Comparison of ENCODE assay signal across 14 cellular contexts in the genomic region with DNA sequence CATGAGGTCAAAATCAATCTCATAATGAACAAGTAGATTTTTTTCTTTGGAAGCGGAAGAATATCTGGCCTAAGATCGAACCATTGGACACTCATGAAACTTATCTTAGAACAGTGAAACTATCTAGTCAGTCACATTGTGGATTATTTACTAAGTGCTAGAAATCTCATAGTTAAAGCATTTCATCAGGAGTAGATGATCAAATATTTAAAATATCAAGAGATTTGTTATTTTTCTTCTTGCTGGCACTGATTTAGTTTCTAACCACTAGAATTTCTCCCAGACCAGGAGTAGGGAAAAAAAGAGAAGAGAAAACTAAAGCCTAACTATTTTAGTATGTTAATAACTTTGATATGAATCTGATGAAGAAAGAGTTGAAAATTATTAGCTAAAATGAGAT.
"Had no signal": no experiment of that assay in that cellular context is flagged by ENCODE, and none has a peak within 500 bp of the region (broad histone marks: within the 10 kb centered on the region; RNA-seq: fewer than 3 reads in every experiment).

No MANE protein-coding gene starts in this region.

- H3K9me3 ChIP-seq: upper lobe of right lung had no signal

- H3K27me3 ChIP-seq: cardiac muscle cell, dorsolateral prefrontal cortex, upper lobe of right lung had no signal

- H3K27ac ChIP-seq: cardiac muscle cell, dorsolateral prefrontal cortex, upper lobe of right lung had no signal

- H3K4me3 ChIP-seq: cardiac muscle cell, dorsolateral prefrontal cortex, upper lobe of right lung had no signal

- DNase-seq: activated CD4-positive, alpha-beta T cell treated with anti-CD3 and anti-CD28 coated beads, Interleukin-2, amount 10 ng/mL, durations not matched to agents 7 days and 5 days; activated CD8-positive, alpha-beta memory T cell treated with anti-CD3 and anti-CD28 coated beads for 24 hours; activated naive CD4-positive, alpha-beta T cell; activated naive CD8-positive, alpha-beta T cell treated with anti-CD3 and anti-CD28 coated beads, Interleukin-2, amount 10 ng/mL, durations not matched to agents 7 days and 5 days; aorta; dorsolateral prefrontal cortex; hippocampal formation; kidney; left ventricle myocardium superior; upper lobe of right lung had no signal

- H3K4me1 ChIP-seq: upper lobe of right lung had no signal

- H3K36me3 Mint-ChIP-seq: memory B cell had no signal

- H3K4me3 Mint-ChIP-seq: activated CD4-positive, alpha-beta T cell treated with anti-CD3 and anti-CD28 coated beads, Interleukin-2, amount 10 ng/mL, durations not matched to agents 7 days and 5 days; activated naive CD8-positive, alpha-beta T cell treated with anti-CD3 and anti-CD28 coated beads, Interleukin-2, amount 10 ng/mL, durations not matched to agents 7 days and 5 days; activated T-helper 1 cell treated with anti-CD3 and anti-CD28 coated beads, Interleukin-12 subunit alpha, Interleukin-12 subunit beta, Interleukin-2, Interleukin-4 antibody, amounts not matched to agents 30 ng/mL and 10 ng/mL and 1 ng/mL, durations not matched to agents 14 hours and 24 hours and 36 hours; memory B cell; stimulated activated naive CD8-positive, alpha-beta T cell treated with anti-CD3 and anti-CD28 coated beads, Interleukin-15, Interleukin-2, amounts not matched to agents 100 ng/mL and 50 ng/mL, for 24 hours had no signal

- H3K27ac Mint-ChIP-seq: activated CD4-positive, alpha-beta T cell treated with anti-CD3 and anti-CD28 coated beads, Interleukin-2, amount 10 ng/mL, durations not matched to agents 7 days and 5 days; activated naive CD8-positive, alpha-beta T cell treated with anti-CD3 and anti-CD28 coated beads, Interleukin-2, amount 10 ng/mL, durations not matched to agents 7 days and 5 days; activated T-helper 1 cell treated with anti-CD3 and anti-CD28 coated beads, Interleukin-12 subunit alpha, Interleukin-12 subunit beta, Interleukin-2, Interleukin-4 antibody, amounts not matched to agents 30 ng/mL and 10 ng/mL and 1 ng/mL, durations not matched to agents 14 hours and 24 hours and 36 hours; memory B cell; stimulated activated naive CD8-positive, alpha-beta T cell treated with anti-CD3 and anti-CD28 coated beads, Interleukin-15, Interleukin-2, amounts not matched to agents 100 ng/mL and 50 ng/mL, for 24 hours had no signal

- H3K9me3 Mint-ChIP-seq: activated CD4-positive, alpha-beta T cell treated with anti-CD3 and anti-CD28 coated beads, Interleukin-2, amount 10 ng/mL, durations not matched to agents 7 days and 5 days; activated naive CD8-positive, alpha-beta T cell treated with anti-CD3 and anti-CD28 coated beads, Interleukin-2, amount 10 ng/mL, durations not matched to agents 7 days and 5 days; activated T-helper 1 cell treated with anti-CD3 and anti-CD28 coated beads, Interleukin-12 subunit alpha, Interleukin-12 subunit beta, Interleukin-2, Interleukin-4 antibody, amounts not matched to agents 30 ng/mL and 10 ng/mL and 1 ng/mL, durations not matched to agents 14 hours and 24 hours and 36 hours; memory B cell had no signal

- H3K36me3 ChIP-seq: cardiac muscle cell, upper lobe of right lung had no signal

- H3K27me3 Mint-ChIP-seq: activated CD4-positive, alpha-beta T cell treated with anti-CD3 and anti-CD28 coated beads, Interleukin-2, amount 10 ng/mL, durations not matched to agents 7 days and 5 days had no signal
